Comparison of ENCODE assay signal across 24 cellular contexts in genomic region chrX:115183980-115184379, GRCh38. TPM values are rescaled to one million over a fixed set of nuclear protein-coding genes. Genes with fewer than 3 reads are reported as not detected.
"Had no signal": no experiment of that assay in that cellular context is flagged by ENCODE, and none has a peak within 500 bp of the region (broad histone marks: within the 10 kb centered on the region; RNA-seq: fewer than 3 reads in every experiment).

No MANE protein-coding gene starts in this region.

- H3K4me1 Mint-ChIP-seq: activated naive CD8-positive, alpha-beta T cell treated with anti-CD3 and anti-CD28 coated beads, Interleukin-2, amount 10 ng/mL, durations not matched to agents 7 days and 5 days; natural killer cell; stimulated activated memory B cell treated with anti-CD40 and anti-IgM and Interleukin-4, amounts not matched to agents 10 μg/mL and 1 μg/mL and 100 μg/mL, for 72 hours had no signal

- H3K27me3 ChIP-seq: ascending aorta, cardiac muscle cell, spleen, tibial artery, vagina had no signal

- ATAC-seq: left lobe of liver; mucosa of descending colon; natural killer cell; right cardiac atrium; stimulated activated memory B cell treated with anti-CD40 and anti-IgM and Interleukin-4, amounts not matched to agents 10 μg/mL and 1 μg/mL and 100 μg/mL, for 72 hours had no signal

- H3K27ac Mint-ChIP-seq: activated naive CD8-positive, alpha-beta T cell treated with anti-CD3 and anti-CD28 coated beads, Interleukin-2, amount 10 ng/mL, durations not matched to agents 7 days and 5 days; natural killer cell; progenitor cell of endocrine pancreas; stimulated activated memory B cell treated with anti-CD40 and anti-IgM and Interleukin-4, amounts not matched to agents 10 μg/mL and 1 μg/mL and 100 μg/mL, for 72 hours had no signal

- H3K4me1 ChIP-seq: ascending aorta, spleen, tibial artery, vagina had no signal

- H3K36me3 ChIP-seq: ascending aorta, cardiac muscle cell, spleen, tibial artery, vagina had no signal

- H3K27me3 Mint-ChIP-seq: activated naive CD8-positive, alpha-beta T cell treated with anti-CD3 and anti-CD28 coated beads, Interleukin-2, amount 10 ng/mL, durations not matched to agents 7 days and 5 days; progenitor cell of endocrine pancreas; stimulated activated memory B cell treated with anti-CD40 and anti-IgM and Interleukin-4, amounts not matched to agents 10 μg/mL and 1 μg/mL and 100 μg/mL, for 72 hours had no signal

- H3K4me3 ChIP-seq: ascending aorta, cardiac muscle cell, mucosa of descending colon, spleen, tibial artery, vagina had no signal

- H3K27ac ChIP-seq: ascending aorta, cardiac muscle cell, spleen, tibial artery, vagina had no signal

- FAIRE-seq: colon, endothelial cell of umbilical vein, islet of Langerhans had no signal

- H3K4me3 Mint-ChIP-seq: activated naive CD8-positive, alpha-beta T cell treated with anti-CD3 and anti-CD28 coated beads, Interleukin-2, amount 10 ng/mL, durations not matched to agents 7 days and 5 days; natural killer cell; stimulated activated memory B cell treated with anti-CD40 and anti-IgM and Interleukin-4, amounts not matched to agents 10 μg/mL and 1 μg/mL and 100 μg/mL, for 72 hours had no signal

- DNase-seq: activated CD4-positive, alpha-beta T cell treated with anti-CD3 and anti-CD28 coated beads, Interleukin-2, amount 50 U/mL, for 48 hours; activated CD4-positive, CD25-positive, alpha-beta regulatory T cell treated with anti-CD3 and anti-CD28 coated beads, Interleukin-2, amount 50 U/mL, for 72 hours; activated gamma-delta T cell treated with Interleukin-2 at 50 U/mL for 16 hours; activated naive CD8-positive, alpha-beta T cell treated with anti-CD3 and anti-CD28 coated beads, Interleukin-2, amount 10 ng/mL, durations not matched to agents 7 days and 5 days; activated T-cell treated with anti-CD3 and anti-CD28 coated beads, Interleukin-2, amount 50 U/mL, for 48 hours; effector CD4-positive, alpha-beta T cell; mammary epithelial cell; mucosa of descending colon; natural killer cell; nucleus accumbens; right cardiac atrium; spleen; stimulated activated CD4-positive, alpha-beta T cell treated with anti-CD3 and anti-CD28 coated beads, Interleukin-1b, Interleukin-23, amount 100 ng/mL, for 48 hours; tibial artery had no signal

- H3K9me3 ChIP-seq: ascending aorta, mucosa of descending colon, spleen, tibial artery, vagina had no signal

- H3K36me3 Mint-ChIP-seq: activated naive CD8-positive, alpha-beta T cell treated with anti-CD3 and anti-CD28 coated beads, Interleukin-2, amount 10 ng/mL, durations not matched to agents 7 days and 5 days; natural killer cell; stimulated activated memory B cell treated with anti-CD40 and anti-IgM and Interleukin-4, amounts not matched to agents 10 μg/mL and 1 μg/mL and 100 μg/mL, for 72 hours had no signal

RNA-seq across cellular contexts. Expression of gene RBMXL3, which starts 5.2 kb away (rescaled TPM):
- total RNA-seq: activated naive CD8-positive, alpha-beta T cell treated with anti-CD3 and anti-CD28 coated beads, Interleukin-2, amount 10 ng/mL, durations not matched to agents 7 days and 5 days; ascending aorta; cardiac muscle cell; endothelial cell of umbilical vein; left lobe of liver; mammary epithelial cell; mucosa of descending colon; natural killer cell; progenitor cell of endocrine pancreas; right cardiac atrium; spleen; T-helper 2 cell treated with Interferon-gamma antibody and Interleukin-4, amounts not matched to agents 100 ng/mL and 5 ng/mL, for 36 hours; vagina had no signal
- polyA plus RNA-seq: cardiac muscle cell, endothelial cell of umbilical vein, mammary epithelial cell, right cardiac atrium, spleen had no signal

RNA-seq across cellular contexts. Expression of gene LRCH2, which starts 49.9 kb away (rescaled TPM):
- total RNA-seq: activated naive CD8-positive, alpha-beta T cell treated with anti-CD3 and anti-CD28 coated beads, Interleukin-2, amount 10 ng/mL, durations not matched to agents 7 days and 5 days; left lobe of liver; natural killer cell; T-helper 2 cell treated with Interferon-gamma antibody and Interleukin-4, amounts not matched to agents 100 ng/mL and 5 ng/mL, for 36 hours had no signal
- polyA plus RNA-seq: mammary epithelial cell had no signal
